In the genomic region with DNA sequence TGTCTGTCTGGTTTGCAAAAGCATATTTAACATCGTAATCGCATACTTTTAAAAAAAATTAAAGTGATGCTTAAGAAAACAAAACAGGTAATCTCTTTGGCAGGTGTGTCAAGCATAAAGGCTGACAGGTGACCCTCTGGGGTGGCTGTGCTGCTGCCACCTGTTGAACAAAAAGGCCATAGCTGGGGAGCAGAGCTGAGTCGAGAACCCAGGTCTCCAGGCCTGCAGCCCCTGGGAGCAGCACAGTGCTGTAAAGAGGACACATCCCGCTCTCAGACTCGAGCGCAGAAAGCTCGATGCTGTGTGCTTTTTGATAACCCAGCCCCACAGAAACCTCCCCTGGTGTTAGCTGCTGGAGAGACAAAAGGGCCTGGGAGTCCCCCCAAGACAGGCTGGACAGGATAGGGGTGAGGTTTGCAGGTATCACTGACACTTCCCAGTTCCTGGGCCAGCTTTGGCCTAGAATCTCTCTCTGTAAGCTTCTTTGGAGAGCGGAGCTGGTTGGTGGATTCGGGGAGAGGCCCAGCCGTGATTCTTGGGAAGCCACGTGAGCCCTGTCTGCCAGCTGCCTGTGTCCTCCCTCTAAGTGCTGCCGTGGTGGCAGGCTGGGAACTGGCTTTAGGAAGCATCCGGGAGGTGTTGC, we compare ENCODE assay signal across 1 cellular context.
TF ChIP-seq lines count a peak whose summit lies in the region.

No MANE protein-coding gene starts in this region.

TF ChIP-seq in HCT116, 20 proteins besides CTCF, POLR2A, EP300 and RAD21:
- TF ChIP-seq, protein P1, sequence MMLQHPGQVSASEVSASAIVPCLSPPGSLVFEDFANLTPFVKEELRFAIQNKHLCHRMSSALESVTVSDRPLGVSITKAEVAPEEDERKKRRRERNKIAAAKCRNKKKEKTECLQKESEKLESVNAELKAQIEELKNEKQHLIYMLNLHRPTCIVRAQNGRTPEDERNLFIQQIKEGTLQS (IDR thresholded peaks at IDR 0.05) = no peak
- TF ChIP-seq EGR1 (IDR thresholded peaks at IDR 0.05; ENCODE audit: low read depth) (no peak), JUND (IDR thresholded peaks at IDR 0.05) (no peak), ZNF274 (IDR thresholded peaks at IDR 0.05; ENCODE audit: low read depth, low read length) (no peak)
